Comparison of ENCODE assay signal across 14 cellular contexts in genomic region chr10:31622993-31623392, GRCh38.
A peak's percentile ranks its signal among the peaks of the same experiment; 100 is the strongest.
DNase-seq lines count a peak whose midpoint lies in the region; ATAC-seq and TF ChIP-seq lines count a peak whose summit lies in the region.
"Had no signal": no experiment of that assay in that cellular context is flagged by ENCODE, and none has a peak within 500 bp of the region (broad histone marks: within the 10 kb centered on the region; RNA-seq: fewer than 3 reads in every experiment).

No MANE protein-coding gene starts in this region.

- no peaks in the 10 kb centered on the region for H3K27me3 ChIP-seq in osteoblast (ENCODE audit: insufficient read depth, low read length)

- peak; percentile 97 for DNase-seq in AG09309 (ENCODE audit: low read depth)
- DNase-seq in NCI-H2171 (lab: John Stamatoyannopoulos, UW): peak; percentile 36
- peak; percentile 98 for DNase-seq in fibroblast of mammary gland (ENCODE audit: low read depth)
- peak; percentile 88 for DNase-seq in osteoblast (ENCODE audit: insufficient read length, low spot score, missing footprints)
- DNase-seq in activated naive CD8-positive, alpha-beta T cell treated with anti-CD3 and anti-CD28 coated beads for 36 hours: no peak
- no peak for DNase-seq in putamen (ENCODE audit: low spot score)
- no peak for DNase-seq in NCI-H2196 (lab: John Stamatoyannopoulos, UW; ENCODE audit: unreplicated experiment)
- DNase-seq: activated naive CD4-positive, alpha-beta T cell treated with Interleukin-2 at 50 U/mL for 16 hours; PC-9; stimulated activated CD4-positive, alpha-beta T cell treated with anti-CD3 and anti-CD28 coated beads, Interleukin-12 subunit alpha, Interleukin-12 subunit beta, amount 100 ng/mL, for 4 hours; T-helper 2 cell had no signal

- no peaks in the 10 kb centered on the region for H3K9me3 ChIP-seq in osteoblast (ENCODE audit: low read depth, low read length)

- peak overlapping the region; percentile 60 for H3K4me2 ChIP-seq in osteoblast (ENCODE audit: insufficient read depth, low read length)
- H3K4me2 ChIP-seq: PC-9 had no signal

- no peaks in the 10 kb centered on the region for H3K36me3 ChIP-seq in osteoblast (ENCODE audit: insufficient read depth, low read length)

- no peaks in the 10 kb centered on the region for H3K27me3 Mint-ChIP-seq in activated naive CD8-positive, alpha-beta T cell treated with anti-CD3 and anti-CD28 coated beads for 36 hours

- H3K4me1 ChIP-seq in osteoblast (ENCODE audit: insufficient read depth, low read length): peaks cover 44% of the 10 kb centered on the region

- H3K27ac ChIP-seq in osteoblast (ENCODE audit: low read depth, low read length): peak overlapping the region; percentile 66
- H3K27ac ChIP-seq: PC-9 had no signal

- H3K79me2 ChIP-seq in osteoblast (ENCODE audit: insufficient read depth, low read length): no peaks in the 10 kb centered on the region

- H3K27ac Mint-ChIP-seq in activated naive CD8-positive, alpha-beta T cell treated with anti-CD3 and anti-CD28 coated beads for 36 hours: no peak overlapping the region
- H3K27ac Mint-ChIP-seq: B cell had no signal

- H3K4me3 ChIP-seq in AG09309 (ENCODE audit: control insufficient read depth, low read depth, low read length) (no peak overlapping the region), fibroblast of mammary gland (ENCODE audit: control insufficient read depth, low read depth, low read length) (no peak overlapping the region), osteoblast (ENCODE audit: insufficient read depth, low read length) (no peak overlapping the region)
- H3K4me3 ChIP-seq: PC-9 had no signal

- no peak for ATAC-seq in GM18505 (IDR thresholded peaks at IDR 0.05; ENCODE audit: unreplicated experiment)

- peaks cover 6% of the 10 kb centered on the region for H3K36me3 Mint-ChIP-seq in activated naive CD8-positive, alpha-beta T cell treated with anti-CD3 and anti-CD28 coated beads for 36 hours

- H4K20me1 ChIP-seq in osteoblast (ENCODE audit: insufficient read depth, low read length): no peaks in the 10 kb centered on the region

- H2AFZ ChIP-seq in osteoblast (ENCODE audit: low read length): no peak overlapping the region
- H2AFZ ChIP-seq: PC-9 had no signal

- H3K4me3 Mint-ChIP-seq in activated naive CD8-positive, alpha-beta T cell treated with anti-CD3 and anti-CD28 coated beads for 36 hours: no peak overlapping the region
- H3K4me3 Mint-ChIP-seq: B cell, neural crest cell had no signal

- no peaks in the 10 kb centered on the region for H3K4me1 Mint-ChIP-seq in activated naive CD8-positive, alpha-beta T cell treated with anti-CD3 and anti-CD28 coated beads for 36 hours
- H3K4me1 Mint-ChIP-seq: B cell had no signal

- TF ChIP-seq CTCF in AG09309 (IDR thresholded peaks at IDR 0.05; ENCODE audit: control insufficient read depth, insufficient read depth, low read depth, low read length, missing control alignments): peak; percentile 28
- peak; percentile 40 for TF ChIP-seq CTCF in fibroblast of mammary gland (conservative IDR thresholded peaks at IDR 0.05; ENCODE audit: control insufficient read depth, insufficient read depth, low read depth, low read length)
- peak; percentile 44 for TF ChIP-seq CTCF in osteoblast (IDR thresholded peaks at IDR 0.05; ENCODE audit: extremely low read depth, low read depth, low read length)

- H3K9me3 Mint-ChIP-seq in activated naive CD8-positive, alpha-beta T cell treated with anti-CD3 and anti-CD28 coated beads for 36 hours: peaks cover 20% of the 10 kb centered on the region

- TF ChIP-seq POLR2A in GM18505 (IDR thresholded peaks at IDR 0.05; ENCODE audit: borderline replicate concordance, extremely low read depth, insufficient read depth, insufficient read length): no peak

Comparison
In these comparisons a context has a peak if more than half of its experiments do, and no peak if none do; other contexts are left out.
1. DNase-seq: peak in AG09309 (single experiment), NCI-H2171 (single experiment), fibroblast of mammary gland (single experiment) and osteoblast (single experiment); none in activated naive CD8-positive, alpha-beta T cell treated with anti-CD3 and anti-CD28 coated beads for 36 hours (single experiment), putamen (single experiment) and NCI-H2196 (single experiment).
2. Peak in every context shown above with its lines, with median percentiles within 50 percentile points of each other: CTCF ChIP-seq.